1 cellular context compared by ENCODE assay signal in genomic region chr20:44430270-44431065, GRCh38.
TF ChIP-seq lines count a peak whose summit lies in the region.

No MANE protein-coding gene starts in this region.

TF ChIP-seq in HepG2, 621 proteins besides CTCF, POLR2A, EP300 and RAD21 (continued from another document and continues in another):
- TF ChIP-seq ZNF781 (CRISPR knock-in tag; IDR thresholded peaks at IDR 0.05; ENCODE audit: borderline replicate concordance, not compliant biosample characterization) (peak; percentile 16), CENPT (CRISPR knock-in tag; IDR thresholded peaks at IDR 0.05; ENCODE audit: low read depth) (no peak), ZMYM4 (CRISPR knock-in tag; IDR thresholded peaks at IDR 0.05) (no peak), ZNF333 (CRISPR knock-in tag; IDR thresholded peaks at IDR 0.05; ENCODE audit: borderline replicate concordance) (no peak), RARG (CRISPR knock-in tag; IDR thresholded peaks at IDR 0.05; ENCODE audit: low read depth) (no peak), ZBTB20 (CRISPR knock-in tag; IDR thresholded peaks at IDR 0.05; ENCODE audit: borderline replicate concordance, low read depth) (no peak), AHR (CRISPR knock-in tag; IDR thresholded peaks at IDR 0.05) (no peak), DNMT1 (CRISPR knock-in tag; IDR thresholded peaks at IDR 0.05) (0 out of 2 replicates have a peak, but pooled peaks have one; percentile 2), NAIF1 (CRISPR knock-in tag; IDR thresholded peaks at IDR 0.05; ENCODE audit: borderline replicate concordance) (no peak), ZNF619 (CRISPR knock-in tag; IDR thresholded peaks at IDR 0.05) (no peak; the same call in 1 of the 2 replicates), NFYB (CRISPR knock-in tag; IDR thresholded peaks at IDR 0.05) (0 out of 2 replicates have a peak, but pooled peaks have one; percentile 12), SRY (CRISPR knock-in tag; IDR thresholded peaks at IDR 0.05) (no peak), RFXAP (CRISPR knock-in tag; IDR thresholded peaks at IDR 0.05; ENCODE audit: borderline replicate concordance) (0 out of 2 replicates have a peak, but pooled peaks have one; percentile 20), NFRKB (IDR thresholded peaks at IDR 0.05) (no peak), MEIS2 (CRISPR knock-in tag; IDR thresholded peaks at IDR 0.05) (no peak), ZNF143 (CRISPR knock-in tag; IDR thresholded peaks at IDR 0.05) (no peak), BATF2 (CRISPR knock-in tag; IDR thresholded peaks at IDR 0.05) (peak; percentile 83; the same call in 1 of the 2 replicates), ZFP91 (CRISPR knock-in tag; IDR thresholded peaks at IDR 0.05; ENCODE audit: borderline replicate concordance) (peak; percentile 24; the same call in 1 of the 2 replicates), REPIN1 (CRISPR knock-in tag; IDR thresholded peaks at IDR 0.05; ENCODE audit: borderline replicate concordance, low read depth) (no peak), ZNF562 (CRISPR knock-in tag; IDR thresholded peaks at IDR 0.05; ENCODE audit: borderline replicate concordance) (no peak), ZNF350 (CRISPR knock-in tag; IDR thresholded peaks at IDR 0.05; ENCODE audit: borderline replicate concordance, low read depth) (peak; percentile 37), MTA1 (CRISPR knock-in tag; IDR thresholded peaks at IDR 0.05; ENCODE audit: borderline replicate concordance) (peak; percentile 10; the same call in 1 of the 2 replicates), MEF2D (CRISPR knock-in tag; IDR thresholded peaks at IDR 0.05) (0 out of 2 replicates have a peak, but pooled peaks have one; percentile 14), ZNF451 (CRISPR knock-in tag; IDR thresholded peaks at IDR 0.05) (0 out of 2 replicates have a peak, but pooled peaks have one; percentile 43), ZNF263 (CRISPR knock-in tag; IDR thresholded peaks at IDR 0.05) (0 out of 2 replicates have a peak, but pooled peaks have one; percentile 17), ZBTB10 (CRISPR knock-in tag; IDR thresholded peaks at IDR 0.05; ENCODE audit: borderline replicate concordance) (no peak), FOXM1 (CRISPR knock-in tag; IDR thresholded peaks at IDR 0.05) (no peak), ZBTB21 (CRISPR knock-in tag; IDR thresholded peaks at IDR 0.05) (no peak), NFKBIZ (CRISPR knock-in tag; IDR thresholded peaks at IDR 0.05) (no peak), ARID4A (CRISPR knock-in tag; IDR thresholded peaks at IDR 0.05; ENCODE audit: borderline replicate concordance) (peak; percentile 25), ZFAT (CRISPR knock-in tag; conservative IDR thresholded peaks at IDR 0.05) (no peak), GATAD2A (CRISPR knock-in tag; IDR thresholded peaks at IDR 0.05) (no peak), SAFB2 (CRISPR knock-in tag; IDR thresholded peaks at IDR 0.05; ENCODE audit: borderline replicate concordance, low read depth) (0 out of 2 replicates have a peak, but pooled peaks have one; percentile 21), ZNF557 (CRISPR knock-in tag; IDR thresholded peaks at IDR 0.05) (no peak), ZNF572 (CRISPR knock-in tag; IDR thresholded peaks at IDR 0.05) (peak; percentile 87), FOXC1 (CRISPR knock-in tag; IDR thresholded peaks at IDR 0.05; ENCODE audit: borderline replicate concordance) (0 out of 2 replicates have a peak, but pooled peaks have one; percentile 44), HOXA5 (CRISPR knock-in tag; IDR thresholded peaks at IDR 0.05) (peak; percentile 23; the same call in 1 of the 2 replicates), NCOA5 (CRISPR knock-in tag; IDR thresholded peaks at IDR 0.05) (0 out of 2 replicates have a peak, but pooled peaks have one; percentile 51), ZNF589 (CRISPR knock-in tag; conservative IDR thresholded peaks at IDR 0.05) (0 out of 2 replicates have a peak, but pooled peaks have one; percentile 55), MXD1 (CRISPR knock-in tag; IDR thresholded peaks at IDR 0.05) (no peak), ZNF75D (CRISPR knock-in tag; IDR thresholded peaks at IDR 0.05; ENCODE audit: borderline replicate concordance) (no peak), THAP7 (CRISPR knock-in tag; IDR thresholded peaks at IDR 0.05) (peak; percentile 80; the same call in 1 of the 2 replicates), MBD4 (IDR thresholded peaks at IDR 0.05; ENCODE audit: borderline replicate concordance, low read length) (no peak), MIER2 (CRISPR knock-in tag; IDR thresholded peaks at IDR 0.05) (no peak), SAP130 (CRISPR knock-in tag; IDR thresholded peaks at IDR 0.05; ENCODE audit: low read depth) (no peak), ZNF580 (CRISPR knock-in tag; IDR thresholded peaks at IDR 0.05; ENCODE audit: borderline replicate concordance, low read depth) (peak; percentile 2; the same call in 1 of the 2 replicates), ZNF513 (CRISPR knock-in tag; conservative IDR thresholded peaks at IDR 0.05) (no peak), ZNF605 (CRISPR knock-in tag; IDR thresholded peaks at IDR 0.05) (0 out of 2 replicates have a peak, but pooled peaks have one; percentile 4), CBX1 (IDR thresholded peaks at IDR 0.05; ENCODE audit: low read depth) (no peak), ZNF549 (CRISPR knock-in tag; IDR thresholded peaks at IDR 0.05) (no peak), ZNF841 (CRISPR knock-in tag; IDR thresholded peaks at IDR 0.05; ENCODE audit: borderline replicate concordance) (0 out of 2 replicates have a peak, but pooled peaks have one; percentile 33), DBP (CRISPR knock-in tag; IDR thresholded peaks at IDR 0.05; ENCODE audit: not compliant biosample characterization) (no peak), THAP9 (CRISPR knock-in tag; IDR thresholded peaks at IDR 0.05; ENCODE audit: borderline replicate concordance) (no peak), ZFP36L1 (CRISPR knock-in tag; IDR thresholded peaks at IDR 0.05) (no peak)
